ENCODE assay signal across 1 cellular context in the genomic region with DNA sequence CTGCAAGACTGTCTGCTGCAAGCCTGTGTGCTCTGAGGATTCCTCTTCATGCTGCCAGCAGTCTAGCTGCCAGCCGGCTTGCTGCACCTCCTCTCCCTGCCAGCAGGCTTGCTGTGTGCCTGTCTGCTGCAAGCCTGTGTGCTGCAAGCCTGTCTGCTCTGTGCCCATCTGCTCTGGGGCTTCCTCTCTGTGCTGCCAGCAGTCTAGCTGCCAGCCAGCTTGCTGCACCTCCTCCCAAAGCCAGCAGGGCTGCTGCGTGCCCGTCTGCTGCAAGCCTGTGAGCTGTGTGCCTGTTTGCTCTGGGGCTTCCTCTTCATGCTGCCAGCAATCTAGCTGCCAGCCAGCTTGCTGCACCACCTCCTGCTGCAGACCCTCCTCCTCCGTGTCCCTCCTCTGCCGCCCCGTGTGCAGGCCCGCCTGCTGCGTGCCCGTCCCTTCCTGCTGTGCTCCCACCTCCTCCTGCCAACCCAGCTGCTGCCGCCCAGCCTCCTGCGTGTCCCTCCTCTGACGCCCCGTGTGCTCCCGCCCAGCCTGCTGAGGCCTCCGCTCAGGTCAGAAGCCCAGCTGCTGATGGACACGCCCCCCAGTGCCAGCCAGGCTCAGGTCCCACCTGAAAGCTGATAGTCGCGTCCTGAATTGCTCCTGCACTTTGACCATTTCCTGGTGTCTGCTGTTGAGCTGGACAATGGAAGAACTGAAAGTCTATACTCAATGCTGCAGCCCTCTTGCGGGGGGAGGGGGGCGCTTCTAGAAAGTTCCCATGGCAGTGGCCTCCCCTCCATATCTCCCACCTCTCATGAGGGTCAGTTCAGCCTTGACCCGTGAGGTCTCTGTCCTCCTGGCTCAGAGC.
TF ChIP-seq lines count a peak whose summit lies in the region.

No MANE protein-coding gene starts in this region.

TF ChIP-seq in HepG2, 621 proteins besides CTCF, POLR2A, EP300 and RAD21 (continued from another document and continues in another):
- TF ChIP-seq FOXP1 (IDR thresholded peaks at IDR 0.05) (no peak), FOXP1 (CRISPR knock-in tag; IDR thresholded peaks at IDR 0.05) (no peak), ZNF644 (CRISPR knock-in tag; IDR thresholded peaks at IDR 0.05; ENCODE audit: low read depth) (peak; percentile 41; the same call in 1 of the 2 replicates), SAP130 (CRISPR knock-in tag; IDR thresholded peaks at IDR 0.05; ENCODE audit: low read depth) (peak; percentile 78), U2AF1 (optimal IDR thresholded peaks at IDR 0.05; ENCODE audit: low read depth, low read length) (no peak), TP53 (CRISPR knock-in tag; conservative IDR thresholded peaks at IDR 0.05) (no peak), EED (CRISPR knock-in tag; IDR thresholded peaks at IDR 0.05) (no peak), LCORL (IDR thresholded peaks at IDR 0.05) (no peak), LCORL (CRISPR knock-in tag; IDR thresholded peaks at IDR 0.05) (peak; percentile 77), TGIF2 (CRISPR knock-in tag; IDR thresholded peaks at IDR 0.05) (no peak; the same call in 1 of the 2 replicates), ZFP90 (CRISPR knock-in tag; IDR thresholded peaks at IDR 0.05; ENCODE audit: borderline replicate concordance) (peak; percentile 89), MTA3 (CRISPR knock-in tag; IDR thresholded peaks at IDR 0.05) (no peak), NFATC3 (CRISPR knock-in tag; IDR thresholded peaks at IDR 0.05) (no peak), SUZ12 (IDR thresholded peaks at IDR 0.05; ENCODE audit: low read depth, low read length) (no peak), ZNF264 (CRISPR knock-in tag; IDR thresholded peaks at IDR 0.05) (peak; percentile 63; the same call in 1 of the 2 replicates), MEIS2 (CRISPR knock-in tag; IDR thresholded peaks at IDR 0.05) (peak; percentile 63; the same call in 1 of the 2 replicates), ZNF333 (CRISPR knock-in tag; IDR thresholded peaks at IDR 0.05; ENCODE audit: borderline replicate concordance) (peak; percentile 37; the same call in 1 of the 2 replicates), ZBTB7B (CRISPR knock-in tag; IDR thresholded peaks at IDR 0.05) (0 out of 2 replicates have a peak, but pooled peaks have one; percentile 38), HDAC2 (CRISPR knock-in tag; IDR thresholded peaks at IDR 0.05) (peak; percentile 2; the same call in 1 of the 2 replicates), ZNF160 (CRISPR knock-in tag; IDR thresholded peaks at IDR 0.05) (no peak), ZMYM4 (CRISPR knock-in tag; IDR thresholded peaks at IDR 0.05) (peak; percentile 82), GABPA (IDR thresholded peaks at IDR 0.05; ENCODE audit: low read depth, low read length) (no peak), GABPA (CRISPR knock-in tag; IDR thresholded peaks at IDR 0.05; ENCODE audit: low read depth) (peak; percentile 49), ZFP37 (CRISPR knock-in tag; IDR thresholded peaks at IDR 0.05; ENCODE audit: borderline replicate concordance) (peak; percentile 59; the same call in 1 of the 2 replicates), GABPB1 (CRISPR knock-in tag; IDR thresholded peaks at IDR 0.05) (peak; percentile 43; the same call in 1 of the 2 replicates), RORA (CRISPR knock-in tag; IDR thresholded peaks at IDR 0.05) (no peak), NFE2L2 (IDR thresholded peaks at IDR 0.05; ENCODE audit: low read length) (no peak), MTA1 (CRISPR knock-in tag; IDR thresholded peaks at IDR 0.05; ENCODE audit: borderline replicate concordance) (peak; percentile 88; the same call in 1 of the 2 replicates), ZNF790 (CRISPR knock-in tag; IDR thresholded peaks at IDR 0.05; ENCODE audit: borderline replicate concordance) (no peak), ZSCAN22 (CRISPR knock-in tag; IDR thresholded peaks at IDR 0.05) (no peak), ZBTB1 (CRISPR knock-in tag; IDR thresholded peaks at IDR 0.05; ENCODE audit: borderline replicate concordance) (no peak), MTF2 (CRISPR knock-in tag; IDR thresholded peaks at IDR 0.05; ENCODE audit: borderline replicate concordance) (0 out of 2 replicates have a peak, but pooled peaks have one; percentile 46), ZNF761 (CRISPR knock-in tag; conservative IDR thresholded peaks at IDR 0.05) (peak; percentile 74; the same call in 1 of the 2 replicates), SKI (IDR thresholded peaks at IDR 0.05; ENCODE audit: partially characterized antibody) (peak; percentile 66), MIER3 (CRISPR knock-in tag; IDR thresholded peaks at IDR 0.05; ENCODE audit: borderline replicate concordance) (no peak), MXD4 (CRISPR knock-in tag; IDR thresholded peaks at IDR 0.05) (no peak), ASH2L (IDR thresholded peaks at IDR 0.05; ENCODE audit: insufficient read length, low read depth, low read length) (peak; percentile 39), ZNF816 (CRISPR knock-in tag; IDR thresholded peaks at IDR 0.05; ENCODE audit: borderline replicate concordance) (no peak), PHF21A (CRISPR knock-in tag; IDR thresholded peaks at IDR 0.05) (peak; percentile 48; the same call in 1 of the 2 replicates), ZNF451 (CRISPR knock-in tag; IDR thresholded peaks at IDR 0.05) (peak; percentile 54; the same call in 1 of the 2 replicates), SIN3A (IDR thresholded peaks at IDR 0.05; ENCODE audit: borderline replicate concordance, low read depth, low read length) (peak; percentile 64; the same call in 1 of the 2 replicates), XRCC5 (optimal IDR thresholded peaks at IDR 0.05; ENCODE audit: low read length) (peak; percentile 52), CHD4 (IDR thresholded peaks at IDR 0.05; ENCODE audit: borderline replicate concordance, low read length) (no peak), ZNF772 (CRISPR knock-in tag; IDR thresholded peaks at IDR 0.05) (peak; percentile 80; the same call in 1 of the 2 replicates)
- TF ChIP-seq, protein P1, sequence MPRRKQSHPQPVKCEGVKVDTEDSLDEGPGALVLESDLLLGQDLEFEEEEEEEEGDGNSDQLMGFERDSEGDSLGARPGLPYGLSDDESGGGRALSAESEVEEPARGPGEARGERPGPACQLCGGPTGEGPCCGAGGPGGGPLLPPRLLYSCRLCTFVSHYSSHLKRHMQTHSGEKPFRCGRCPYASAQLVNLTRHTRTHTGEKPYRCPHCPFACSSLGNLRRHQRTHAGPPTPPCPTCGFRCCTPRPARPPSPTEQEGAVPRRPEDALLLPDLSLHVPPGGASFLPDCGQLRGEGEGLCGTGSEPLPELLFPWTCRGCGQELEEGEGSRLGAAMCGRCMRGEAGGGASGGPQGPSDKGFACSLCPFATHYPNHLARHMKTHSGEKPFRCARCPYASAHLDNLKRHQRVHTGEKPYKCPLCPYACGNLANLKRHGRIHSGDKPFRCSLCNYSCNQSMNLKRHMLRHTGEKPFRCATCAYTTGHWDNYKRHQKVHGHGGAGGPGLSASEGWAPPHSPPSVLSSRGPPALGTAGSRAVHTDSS (CRISPR knock-in tag; conservative IDR thresholded peaks at IDR 0.05), result no peak
- TF ChIP-seq, protein P2, sequence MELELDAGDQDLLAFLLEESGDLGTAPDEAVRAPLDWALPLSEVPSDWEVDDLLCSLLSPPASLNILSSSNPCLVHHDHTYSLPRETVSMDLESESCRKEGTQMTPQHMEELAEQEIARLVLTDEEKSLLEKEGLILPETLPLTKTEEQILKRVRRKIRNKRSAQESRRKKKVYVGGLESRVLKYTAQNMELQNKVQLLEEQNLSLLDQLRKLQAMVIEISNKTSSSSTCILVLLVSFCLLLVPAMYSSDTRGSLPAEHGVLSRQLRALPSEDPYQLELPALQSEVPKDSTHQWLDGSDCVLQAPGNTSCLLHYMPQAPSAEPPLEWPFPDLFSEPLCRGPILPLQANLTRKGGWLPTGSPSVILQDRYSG (CRISPR knock-in tag; IDR thresholded peaks at IDR 0.05), result no peak
- TF ChIP-seq, protein P3, sequence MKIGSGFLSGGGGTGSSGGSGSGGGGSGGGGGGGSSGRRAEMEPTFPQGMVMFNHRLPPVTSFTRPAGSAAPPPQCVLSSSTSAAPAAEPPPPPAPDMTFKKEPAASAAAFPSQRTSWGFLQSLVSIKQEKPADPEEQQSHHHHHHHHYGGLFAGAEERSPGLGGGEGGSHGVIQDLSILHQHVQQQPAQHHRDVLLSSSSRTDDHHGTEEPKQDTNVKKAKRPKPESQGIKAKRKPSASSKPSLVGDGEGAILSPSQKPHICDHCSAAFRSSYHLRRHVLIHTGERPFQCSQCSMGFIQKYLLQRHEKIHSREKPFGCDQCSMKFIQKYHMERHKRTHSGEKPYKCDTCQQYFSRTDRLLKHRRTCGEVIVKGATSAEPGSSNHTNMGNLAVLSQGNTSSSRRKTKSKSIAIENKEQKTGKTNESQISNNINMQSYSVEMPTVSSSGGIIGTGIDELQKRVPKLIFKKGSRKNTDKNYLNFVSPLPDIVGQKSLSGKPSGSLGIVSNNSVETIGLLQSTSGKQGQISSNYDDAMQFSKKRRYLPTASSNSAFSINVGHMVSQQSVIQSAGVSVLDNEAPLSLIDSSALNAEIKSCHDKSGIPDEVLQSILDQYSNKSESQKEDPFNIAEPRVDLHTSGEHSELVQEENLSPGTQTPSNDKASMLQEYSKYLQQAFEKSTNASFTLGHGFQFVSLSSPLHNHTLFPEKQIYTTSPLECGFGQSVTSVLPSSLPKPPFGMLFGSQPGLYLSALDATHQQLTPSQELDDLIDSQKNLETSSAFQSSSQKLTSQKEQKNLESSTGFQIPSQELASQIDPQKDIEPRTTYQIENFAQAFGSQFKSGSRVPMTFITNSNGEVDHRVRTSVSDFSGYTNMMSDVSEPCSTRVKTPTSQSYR (CRISPR knock-in tag; IDR thresholded peaks at IDR 0.05; ENCODE audit: borderline replicate concordance), result peak; percentile 80
- TF ChIP-seq, protein P4, sequence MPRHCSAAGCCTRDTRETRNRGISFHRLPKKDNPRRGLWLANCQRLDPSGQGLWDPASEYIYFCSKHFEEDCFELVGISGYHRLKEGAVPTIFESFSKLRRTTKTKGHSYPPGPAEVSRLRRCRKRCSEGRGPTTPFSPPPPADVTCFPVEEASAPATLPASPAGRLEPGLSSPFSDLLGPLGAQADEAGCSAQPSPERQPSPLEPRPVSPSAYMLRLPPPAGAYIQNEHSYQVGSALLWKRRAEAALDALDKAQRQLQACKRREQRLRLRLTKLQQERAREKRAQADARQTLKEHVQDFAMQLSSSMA (CRISPR knock-in tag; IDR thresholded peaks at IDR 0.05), result 0 out of 2 replicates have a peak, but pooled peaks have one; percentile 48
- TF ChIP-seq, protein P5, sequence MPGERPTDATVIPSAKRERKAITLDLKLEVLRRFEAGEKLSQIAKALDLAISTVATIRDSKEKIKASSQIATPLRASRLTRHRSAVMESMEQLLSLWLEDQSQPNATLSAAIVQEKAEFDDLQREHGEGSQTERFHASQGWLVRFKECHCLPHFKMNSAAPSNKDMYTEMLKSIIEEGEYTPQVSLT (CRISPR knock-in tag; IDR thresholded peaks at IDR 0.05; ENCODE audit: borderline replicate concordance, low read depth), result no peak
- TF ChIP-seq, protein P6, sequence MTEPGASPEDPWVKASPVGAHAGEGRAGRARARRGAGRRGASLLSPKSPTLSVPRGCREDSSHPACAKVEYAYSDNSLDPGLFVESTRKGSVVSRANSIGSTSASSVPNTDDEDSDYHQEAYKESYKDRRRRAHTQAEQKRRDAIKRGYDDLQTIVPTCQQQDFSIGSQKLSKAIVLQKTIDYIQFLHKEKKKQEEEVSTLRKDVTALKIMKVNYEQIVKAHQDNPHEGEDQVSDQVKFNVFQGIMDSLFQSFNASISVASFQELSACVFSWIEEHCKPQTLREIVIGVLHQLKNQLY (CRISPR knock-in tag; IDR thresholded peaks at IDR 0.05), result 0 out of 2 replicates have a peak, but pooled peaks have one; percentile 37
- TF ChIP-seq, protein P7, sequence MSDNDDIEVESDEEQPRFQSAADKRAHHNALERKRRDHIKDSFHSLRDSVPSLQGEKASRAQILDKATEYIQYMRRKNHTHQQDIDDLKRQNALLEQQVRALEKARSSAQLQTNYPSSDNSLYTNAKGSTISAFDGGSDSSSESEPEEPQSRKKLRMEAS (IDR thresholded peaks at IDR 0.05), result peak; percentile 58
- TF ChIP-seq, protein P8, sequence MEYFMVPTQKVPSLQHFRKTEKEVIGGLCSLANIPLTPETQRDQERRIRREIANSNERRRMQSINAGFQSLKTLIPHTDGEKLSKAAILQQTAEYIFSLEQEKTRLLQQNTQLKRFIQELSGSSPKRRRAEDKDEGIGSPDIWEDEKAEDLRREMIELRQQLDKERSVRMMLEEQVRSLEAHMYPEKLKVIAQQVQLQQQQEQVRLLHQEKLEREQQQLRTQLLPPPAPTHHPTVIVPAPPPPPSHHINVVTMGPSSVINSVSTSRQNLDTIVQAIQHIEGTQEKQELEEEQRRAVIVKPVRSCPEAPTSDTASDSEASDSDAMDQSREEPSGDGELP (IDR thresholded peaks at IDR 0.05; ENCODE audit: borderline replicate concordance, low read depth), result peak; percentile 92; the same call in 1 of the 2 replicates
- TF ChIP-seq, protein P9, sequence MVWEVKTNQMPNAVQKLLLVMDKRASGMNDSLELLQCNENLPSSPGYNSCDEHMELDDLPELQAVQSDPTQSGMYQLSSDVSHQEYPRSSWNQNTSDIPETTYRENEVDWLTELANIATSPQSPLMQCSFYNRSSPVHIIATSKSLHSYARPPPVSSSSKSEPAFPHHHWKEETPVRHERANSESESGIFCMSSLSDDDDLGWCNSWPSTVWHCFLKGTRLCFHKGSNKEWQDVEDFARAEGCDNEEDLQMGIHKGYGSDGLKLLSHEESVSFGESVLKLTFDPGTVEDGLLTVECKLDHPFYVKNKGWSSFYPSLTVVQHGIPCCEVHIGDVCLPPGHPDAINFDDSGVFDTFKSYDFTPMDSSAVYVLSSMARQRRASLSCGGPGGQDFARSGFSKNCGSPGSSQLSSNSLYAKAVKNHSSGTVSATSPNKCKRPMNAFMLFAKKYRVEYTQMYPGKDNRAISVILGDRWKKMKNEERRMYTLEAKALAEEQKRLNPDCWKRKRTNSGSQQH (CRISPR knock-in tag; IDR thresholded peaks at IDR 0.05; ENCODE audit: low read depth), result no peak
- TF ChIP-seq, protein P10, sequence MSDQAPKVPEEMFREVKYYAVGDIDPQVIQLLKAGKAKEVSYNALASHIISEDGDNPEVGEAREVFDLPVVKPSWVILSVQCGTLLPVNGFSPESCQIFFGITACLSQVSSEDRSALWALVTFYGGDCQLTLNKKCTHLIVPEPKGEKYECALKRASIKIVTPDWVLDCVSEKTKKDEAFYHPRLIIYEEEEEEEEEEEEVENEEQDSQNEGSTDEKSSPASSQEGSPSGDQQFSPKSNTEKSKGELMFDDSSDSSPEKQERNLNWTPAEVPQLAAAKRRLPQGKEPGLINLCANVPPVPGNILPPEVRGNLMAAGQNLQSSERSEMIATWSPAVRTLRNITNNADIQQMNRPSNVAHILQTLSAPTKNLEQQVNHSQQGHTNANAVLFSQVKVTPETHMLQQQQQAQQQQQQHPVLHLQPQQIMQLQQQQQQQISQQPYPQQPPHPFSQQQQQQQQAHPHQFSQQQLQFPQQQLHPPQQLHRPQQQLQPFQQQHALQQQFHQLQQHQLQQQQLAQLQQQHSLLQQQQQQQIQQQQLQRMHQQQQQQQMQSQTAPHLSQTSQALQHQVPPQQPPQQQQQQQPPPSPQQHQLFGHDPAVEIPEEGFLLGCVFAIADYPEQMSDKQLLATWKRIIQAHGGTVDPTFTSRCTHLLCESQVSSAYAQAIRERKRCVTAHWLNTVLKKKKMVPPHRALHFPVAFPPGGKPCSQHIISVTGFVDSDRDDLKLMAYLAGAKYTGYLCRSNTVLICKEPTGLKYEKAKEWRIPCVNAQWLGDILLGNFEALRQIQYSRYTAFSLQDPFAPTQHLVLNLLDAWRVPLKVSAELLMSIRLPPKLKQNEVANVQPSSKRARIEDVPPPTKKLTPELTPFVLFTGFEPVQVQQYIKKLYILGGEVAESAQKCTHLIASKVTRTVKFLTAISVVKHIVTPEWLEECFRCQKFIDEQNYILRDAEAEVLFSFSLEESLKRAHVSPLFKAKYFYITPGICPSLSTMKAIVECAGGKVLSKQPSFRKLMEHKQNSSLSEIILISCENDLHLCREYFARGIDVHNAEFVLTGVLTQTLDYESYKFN (CRISPR knock-in tag; conservative IDR thresholded peaks at IDR 0.05), result peak; percentile 84
